13 cellular contexts compared by ENCODE assay signal in genomic region chr5:35771321-35771720, GRCh38.
DNase-seq lines count a peak whose midpoint lies in the region; ATAC-seq lines count a peak whose summit lies in the region.
"Had no signal": no experiment of that assay in that cellular context is flagged by ENCODE, and none has a peak within 500 bp of the region (broad histone marks: within the 10 kb centered on the region; RNA-seq: fewer than 3 reads in every experiment).

No MANE protein-coding gene starts in this region.

- DNase-seq in NCI-H748 (lab: John Stamatoyannopoulos, UW; ENCODE audit: unreplicated experiment) (peak; percentile 28), NCI-H748 treated with DMSO at 0.1 percent for 48 hours (lab: John Stamatoyannopoulos, UW) (no peak), HS-5 (ENCODE audit: low read depth) (peak; percentile 99), amniotic stem cell (lab: John Stamatoyannopoulos, UW) (peak; percentile 39), non-pigmented ciliary epithelial cell (ENCODE audit: low read depth) (peak; percentile 76), dermis blood vessel endothelial cell (no peak), NCI-H2171 (lab: John Stamatoyannopoulos, UW) (no peak)
- DNase-seq: activated CD4-positive, alpha-beta memory T cell treated with anti-CD3 and anti-CD28 coated beads for 36 hours; central memory CD4-positive, alpha-beta T cell; lower lobe of right lung; pancreas; RPMI8226 had no signal

- ATAC-seq in HG02642 (IDR thresholded peaks at IDR 0.05; ENCODE audit: poor library complexity, unreplicated experiment), result no peak
- ATAC-seq: lower lobe of right lung, pancreas had no signal

Comparison
In these comparisons a context has a peak if more than half of its experiments do, and no peak if none do; other contexts are left out.
1. DNase-seq: peak in NCI-H748 (single experiment), HS-5 (single experiment), amniotic stem cell (single experiment) and non-pigmented ciliary epithelial cell (single experiment); none in NCI-H748 treated with DMSO at 0.1 percent for 48 hours (single experiment), dermis blood vessel endothelial cell (single experiment) and NCI-H2171 (single experiment).